ENCODE assay signal across 8 cellular contexts in genomic region chr3:50568947-50569749, GRCh38. TPM values are rescaled to one million over a fixed set of nuclear protein-coding genes. Genes with fewer than 3 reads are reported as not detected.
DNase-seq lines count a peak whose midpoint lies in the region; ATAC-seq and TF ChIP-seq lines count a peak whose summit lies in the region.

Gene HEMK1, plus strand, starts transcription at chr3:50569522. Its CDS starts 1,583 bp downstream, at chr3:50571105.

- peak; percentile 92 for DNase-seq in A673 (ENCODE audit: low spot score)
- DNase-seq in NCI-H2196 treated with DMSO at 0.1 percent for 48 hours (lab: John Stamatoyannopoulos, UW; ENCODE audit: unreplicated experiment) = peak; percentile 68
- DNase-seq in WERI-Rb-1 = peak; percentile 98
- peak; percentile 89 for DNase-seq in mammary epithelial cell

- dilution Hi-C loops in mammary epithelial cell (cut with HindIII; ENCODE audit: low sequenced_read_pairs) = no loop called here

- H3K4me2 ChIP-seq in mammary epithelial cell (ENCODE audit: insufficient read depth, low read depth, low read length) = peak within 1 kb of the TSS; percentile 84

- H3K4me1 ChIP-seq in A673 (ENCODE audit: insufficient read depth, low read length, poor library complexity, severe bottlenecking) (no peaks in the 10 kb centered on the region), mammary epithelial cell (ENCODE audit: insufficient read depth, low read length) (peaks cover 16% of the 10 kb centered on the region)

- intact Hi-C loops in A673 (cut with micrococcal nuclease; ENCODE audit: unreplicated experiment) (loop anchor here (5.0 kb wide), 1 partner anchor 818 kb away; the partner anchor contains the start of gene MANF), mammary epithelial cell (cut with micrococcal nuclease) (loop anchor here (5.0 kb wide), 1 partner anchor 818 kb away; the partner anchor contains the start of gene MANF)

- in situ Hi-C loops in mammary epithelial cell (cut with MboI; ENCODE audit: low sequenced_read_pairs in 2 of 2) = no loop called here

- H3K9me3 ChIP-seq in A673 (ENCODE audit: low read depth, low read length, poor library complexity, severe bottlenecking) (no peaks in the 10 kb centered on the region), WERI-Rb-1 (ENCODE audit: severe bottlenecking) (no peaks in the 10 kb centered on the region), mammary epithelial cell (replicated peaks; ENCODE audit: insufficient read depth, low read length) (no peaks in the 10 kb centered on the region), iPS-18c (ENCODE audit: control insufficient read depth, insufficient read depth, low read length) (no peaks in the 10 kb centered on the region)

- peak within 1 kb of the TSS; percentile 98 for H2AFZ ChIP-seq in mammary epithelial cell (ENCODE audit: low read depth, low read length)

- 0% methylated on average over 24 of the region's 55 CpGs for WGBS in mammary epithelial cell (ENCODE audit: low coverage, missing lambda C conversion rate)

- peak within 1 kb of the TSS; percentile 76 for H3K27ac ChIP-seq in A673 (ENCODE audit: low read depth, low read length, poor library complexity, severe bottlenecking)
- peak within 1 kb of the TSS; percentile 88 for H3K27ac ChIP-seq in WERI-Rb-1
- peak within 1 kb of the TSS; percentile 73 for H3K27ac ChIP-seq in mammary epithelial cell (ENCODE audit: insufficient read depth, low read depth, low read length)
- H3K27ac ChIP-seq in skin epidermis = peak within 1 kb of the TSS in 20 of 21 experiments; percentile 73 to 96 (median 86)

- no TSS peak for BruUV-seq in A673 (replicated peaks; lab: Mats Ljungman, UMichigan)
- no TSS peak for BruUV-seq in mammary epithelial cell (replicated peaks; lab: Mats Ljungman, UMichigan)

- TF ChIP-seq CTCF in A673 (conservative IDR thresholded peaks at IDR 0.05; ENCODE audit: low read depth, low read length) (no peak), WERI-Rb-1 (IDR thresholded peaks at IDR 0.05; ENCODE audit: low read depth, low read length) (no peak), mammary epithelial cell (conservative IDR thresholded peaks at IDR 0.05 in 1 of 2, IDR thresholded peaks at IDR 0.05 in 1 of 2; ENCODE audit: extremely low read depth in 1 of 2, insufficient read depth in 1 of 2, low read depth in 1 of 2, low read length in 2 of 2) (no peak)

- no peaks in the 10 kb centered on the region for H4K20me1 ChIP-seq in mammary epithelial cell (ENCODE audit: insufficient read depth, low read length)

- ATAC-seq in GM18867 (IDR thresholded peaks at IDR 0.05; ENCODE audit: unreplicated experiment) = peak; percentile 60
- peak; percentile 47 for ATAC-seq in HG03103 (IDR thresholded peaks at IDR 0.05; ENCODE audit: low read depth, unreplicated experiment)

- H3K4me3 ChIP-seq in A673 (ENCODE audit: low read depth, low read length, poor library complexity, severe bottlenecking) = peak within 1 kb of the TSS; percentile 62
- peak within 1 kb of the TSS; percentile 85 for H3K4me3 ChIP-seq in WERI-Rb-1 (ENCODE audit: low read depth, low read length)
- peak within 1 kb of the TSS; percentile 86 to 97 (median 93) for H3K4me3 ChIP-seq in mammary epithelial cell (replicated peaks in 1 of 3; ENCODE audit: insufficient read depth in 1 of 3, low read depth in 2 of 3, low read length in 3 of 3)
- H3K4me3 ChIP-seq in iPS-18c (ENCODE audit: insufficient read depth, low read depth, low read length) = peak within 1 kb of the TSS; percentile 92
- H3K4me3 ChIP-seq in skin epidermis = peak within 1 kb of the TSS; percentile 57 to 86 (median 69)

- peak within 1 kb of the TSS; percentile 87 for H3K9ac ChIP-seq in mammary epithelial cell (ENCODE audit: insufficient read depth, low read length)

- H3K27me3 ChIP-seq in A673 (replicated peaks; ENCODE audit: insufficient read depth, low read depth, low read length, poor library complexity) (no peaks in the 10 kb centered on the region), WERI-Rb-1 (ENCODE audit: insufficient read depth, low read depth, severe bottlenecking) (no peaks in the 10 kb centered on the region), mammary epithelial cell (ENCODE audit: insufficient read depth, low read length) (no peaks in the 10 kb centered on the region)

- CTCF ChIA-PET in A673 (lab: Charles Lee) (interaction anchor here (0.8 kb wide), 1 partner anchor 44 kb away, joined by 3 read pairs; no protein-coding TSS in a partner anchor), mammary epithelial cell (lab: Charles Lee; ENCODE audit: low non-redundant PET) (interaction anchor here (0.7 kb wide), 1 partner anchor 1106 kb away, joined by 19 read pairs; no protein-coding TSS in a partner anchor)

- POLR2A ChIA-PET in A673 (lab: Charles Lee; ENCODE audit: low non-redundant PET) = no interaction called here

- no peaks in the 10 kb centered on the region for H3K36me3 ChIP-seq in A673 (ENCODE audit: insufficient read depth, low read length, poor library complexity, severe bottlenecking)
- H3K36me3 ChIP-seq in WERI-Rb-1 = no peaks in the 10 kb centered on the region
- H3K36me3 ChIP-seq in mammary epithelial cell (ENCODE audit: insufficient read depth, low read length) = no peaks in the 10 kb centered on the region

- H3K79me2 ChIP-seq in mammary epithelial cell (ENCODE audit: insufficient read depth, low read length) = peaks cover 7% of the 10 kb centered on the region

RNA-seq across cellular contexts. Expression of gene HEMK1, which starts in this region (rescaled TPM):
- 5.7 and 7.9 TPM in 2 replicates for total RNA-seq in A673 (2021)
- 10 to 100 TPM; 14.2 to 23.1 TPM for total RNA-seq in mammary epithelial cell
- polyA plus RNA-seq in mammary epithelial cell = 15.4 TPM
- 8.5 TPM for polyA minus RNA-seq in mammary epithelial cell

Comparison
In these comparisons a context has a peak if more than half of its experiments do, and no peak if none do; other contexts are left out.
1. Peak in every context shown above with its lines: DNase-seq, ATAC-seq, H3K4me3 ChIP-seq and H3K27ac ChIP-seq.